Comparison of ENCODE assay signal across 1 cellular context in genomic region chr1:117613249-117613968, GRCh38.
TF ChIP-seq lines count a peak whose summit lies in the region.

No MANE protein-coding gene starts in this region.

TF ChIP-seq in K562, 482 proteins besides CTCF, POLR2A, EP300 and RAD21 (continued from another document and continues in another):
- TF ChIP-seq ZNF280B (CRISPR knock-in tag; IDR thresholded peaks at IDR 0.05) (no peak), HNRNPK (IDR thresholded peaks at IDR 0.05; ENCODE audit: low read depth, low read length, poor library complexity, severe bottlenecking) (no peak), ZNF444 (CRISPR knock-in tag; IDR thresholded peaks at IDR 0.05) (peak; percentile 50), ETV5 (CRISPR knock-in tag; IDR thresholded peaks at IDR 0.05; ENCODE audit: low read depth) (peak; percentile 49; the same call in 1 of the 2 replicates), MLX (CRISPR knock-in tag; conservative IDR thresholded peaks at IDR 0.05) (no peak), ZNF384 (IDR thresholded peaks at IDR 0.05; ENCODE audit: low read depth, low read length) (no peak), MCM3 (IDR thresholded peaks at IDR 0.05) (no peak), USF2 (CRISPR knock-in tag; IDR thresholded peaks at IDR 0.05) (no peak), SAFB (IDR thresholded peaks at IDR 0.05; ENCODE audit: borderline replicate concordance, low read depth, low read length) (no peak), USF1 (CRISPR knock-in tag; IDR thresholded peaks at IDR 0.05) (no peak), U2AF2 (optimal IDR thresholded peaks at IDR 0.05; ENCODE audit: low read depth, low read length) (no peak), ATF7 (IDR thresholded peaks at IDR 0.05) (peak; percentile 26; the same call in 1 of the 2 replicates), BACH1 (tag; IDR thresholded peaks at IDR 0.05) (peak; percentile 4; the same call in 1 of the 2 replicates), ZNF717 (CRISPR knock-in tag; IDR thresholded peaks at IDR 0.05) (no peak), HEY1 (CRISPR knock-in tag; IDR thresholded peaks at IDR 0.05; ENCODE audit: borderline replicate concordance) (no peak), NR2F6 (CRISPR knock-in tag; IDR thresholded peaks at IDR 0.05) (no peak), FOXP1 (CRISPR knock-in tag; IDR thresholded peaks at IDR 0.05) (no peak), ATF1 (CRISPR knock-in tag; IDR thresholded peaks at IDR 0.05) (no peak), ATF1 (tag; IDR thresholded peaks at IDR 0.05) (no peak; the same call in none of the 2 replicates), ZNF431 (CRISPR knock-in tag; IDR thresholded peaks at IDR 0.05) (no peak), PREB (CRISPR knock-in tag; IDR thresholded peaks at IDR 0.05) (no peak), ZHX1 (conservative IDR thresholded peaks at IDR 0.05; ENCODE audit: low read length) (no peak), CREB1 (IDR thresholded peaks at IDR 0.05) (peak; percentile 67; the same call in 1 of the 2 replicates), CREB1 (CRISPR knock-in tag; IDR thresholded peaks at IDR 0.05) (no peak), ZNF699 (CRISPR knock-in tag; IDR thresholded peaks at IDR 0.05; ENCODE audit: insufficient replicate concordance) (no peak), SREBF1 (IDR thresholded peaks at IDR 0.05; ENCODE audit: borderline replicate concordance, low read depth, low read length) (no peak), NFE2L1 (tag; IDR thresholded peaks at IDR 0.05; ENCODE audit: borderline replicate concordance, low read depth) (no peak), RERE (CRISPR knock-in tag; IDR thresholded peaks at IDR 0.05; ENCODE audit: borderline replicate concordance) (no peak), NR2C2 (CRISPR knock-in tag; IDR thresholded peaks at IDR 0.05) (no peak), NR2C2 (tag; IDR thresholded peaks at IDR 0.05) (0 out of 2 replicates have a peak, but pooled peaks have one; percentile 17), HIVEP1 (CRISPR knock-in tag; IDR thresholded peaks at IDR 0.05) (peak; percentile 76; the same call in 1 of the 2 replicates), NCOA4 (IDR thresholded peaks at IDR 0.05; ENCODE audit: partially characterized antibody) (peak; percentile 13), SMAD2 (IDR thresholded peaks at IDR 0.05; ENCODE audit: low read depth, low read length) (no peak), MGA (IDR thresholded peaks at IDR 0.05) (peak; percentile 12; the same call in 1 of the 2 replicates)
